15 cellular contexts compared by ENCODE assay signal in the genomic region with DNA sequence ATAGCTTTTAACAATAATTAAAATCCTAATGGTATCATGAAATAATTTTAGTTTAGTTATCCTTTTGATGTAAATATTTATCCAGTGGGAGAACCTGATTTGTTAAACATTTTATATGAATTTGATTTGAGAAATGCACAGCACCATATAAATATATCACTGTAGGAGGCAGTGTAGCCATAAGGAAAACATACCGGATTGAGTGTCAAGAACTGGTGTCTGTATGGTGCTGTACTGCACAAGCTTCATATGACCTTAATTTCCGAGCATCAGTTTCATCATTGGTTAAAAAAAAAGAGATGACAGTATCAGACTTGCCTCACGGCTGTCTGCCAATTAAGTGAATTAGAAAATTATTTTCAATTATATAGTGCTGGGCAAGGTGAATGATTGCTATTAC.
DNase-seq lines count a peak whose midpoint lies in the region; ATAC-seq and TF ChIP-seq lines count a peak whose summit lies in the region.
"Had no signal": no experiment of that assay in that cellular context is flagged by ENCODE, and none has a peak within 500 bp of the region (broad histone marks: within the 10 kb centered on the region; RNA-seq: fewer than 3 reads in every experiment).

No MANE protein-coding gene starts in this region.

- H3K4me1 Mint-ChIP-seq in activated CD8-positive, alpha-beta T cell treated with anti-CD3 and anti-CD28 coated beads, Interleukin-2, amount 10 ng/mL, durations not matched to agents 7 days and 5 days (ENCODE audit: low read depth), result no peaks in the 10 kb centered on the region
- H3K4me1 Mint-ChIP-seq: B cell had no signal

- no peak for ATAC-seq in GM18868 (IDR thresholded peaks at IDR 0.05; ENCODE audit: unreplicated experiment)
- ATAC-seq in activated CD8-positive, alpha-beta T cell treated with anti-CD3 and anti-CD28 coated beads, Interleukin-2, amount 10 ng/mL, durations not matched to agents 7 days and 5 days, result no peak
- ATAC-seq: activated CD4-positive, CD25-positive, alpha-beta regulatory T cell treated with anti-CD3 and anti-CD28 coated beads, Interleukin-2, amount 50 U/mL, for 24 hours; gastroesophageal sphincter; mucosa of descending colon had no signal

- H3K4me3 Mint-ChIP-seq in activated CD8-positive, alpha-beta T cell treated with anti-CD3 and anti-CD28 coated beads, Interleukin-2, amount 10 ng/mL, durations not matched to agents 7 days and 5 days, result no peak overlapping the region
- H3K4me3 Mint-ChIP-seq: B cell had no signal

- no peaks in the 10 kb centered on the region for H3K9me3 ChIP-seq in HEK293 (ENCODE audit: control insufficient read depth, insufficient read depth, low read depth, low read length)
- no peaks in the 10 kb centered on the region for H3K9me3 ChIP-seq in tibial artery
- H3K9me3 ChIP-seq: adrenal gland, gastroesophageal sphincter, mucosa of descending colon had no signal

- no peaks in the 10 kb centered on the region for H3K9me3 Mint-ChIP-seq in activated CD8-positive, alpha-beta T cell treated with anti-CD3 and anti-CD28 coated beads, Interleukin-2, amount 10 ng/mL, durations not matched to agents 7 days and 5 days (ENCODE audit: insufficient read depth)

- H3K27me3 Mint-ChIP-seq in activated CD8-positive, alpha-beta T cell treated with anti-CD3 and anti-CD28 coated beads, Interleukin-2, amount 10 ng/mL, durations not matched to agents 7 days and 5 days (ENCODE audit: low read depth), result no peaks in the 10 kb centered on the region
- H3K27me3 Mint-ChIP-seq: B cell had no signal

- intact Hi-C loops in tibial artery (cut with DNase I; ENCODE audit: low total_unique reads), result no loop called here

- no peaks in the 10 kb centered on the region for H3K36me3 Mint-ChIP-seq in activated CD8-positive, alpha-beta T cell treated with anti-CD3 and anti-CD28 coated beads, Interleukin-2, amount 10 ng/mL, durations not matched to agents 7 days and 5 days (ENCODE audit: low read depth)

- no peaks in the 10 kb centered on the region for H3K27me3 ChIP-seq in tibial artery
- H3K27me3 ChIP-seq: adrenal gland, gastroesophageal sphincter had no signal

- no peak overlapping the region for H3K4me3 ChIP-seq in HEK293 (ENCODE audit: low read depth, low read length)
- no peak overlapping the region for H3K4me3 ChIP-seq in tibial artery
- H3K4me3 ChIP-seq: adrenal gland, gastroesophageal sphincter, GM23248, mucosa of descending colon had no signal

- DNase-seq in NCI-H1694 (lab: John Stamatoyannopoulos, UW) (peak; percentile 62), dermis microvascular lymphatic vessel endothelial cell (ENCODE audit: low read depth in 2 of 2) (peak; percentile 27 to 31), pons (ENCODE audit: low spot score) (peak; percentile 71), tibial artery (no peak)
- DNase-seq in activated CD8-positive, alpha-beta T cell treated with anti-CD3 and anti-CD28 coated beads, Interleukin-2, amount 10 ng/mL, durations not matched to agents 7 days and 5 days, result no peak
- DNase-seq: adrenal gland, cerebellar nuclear complex, GM23248, mucosa of descending colon, NCI-H345 had no signal

- POLR2A ChIA-PET in HEK293 (lab: Yijun Ruan, JAX), result no interaction called here
- POLR2A ChIA-PET in activated CD8-positive, alpha-beta T cell treated with anti-CD3 and anti-CD28 coated beads, Interleukin-2, amount 10 ng/mL, durations not matched to agents 7 days and 5 days (lab: Charles Lee), result no interaction called here

- H3K4me1 ChIP-seq in HEK293 (ENCODE audit: control insufficient read depth, insufficient read depth, low read length), result peaks cover 26% of the 10 kb centered on the region
- H3K4me1 ChIP-seq in tibial artery, result no peaks in the 10 kb centered on the region
- H3K4me1 ChIP-seq: adrenal gland had no signal

- H3K27ac ChIP-seq in HEK293 (ENCODE audit: extremely low read depth, low read depth, low read length), result no peak overlapping the region
- no peak overlapping the region for H3K27ac ChIP-seq in tibial artery
- H3K27ac ChIP-seq: adrenal gland, gastroesophageal sphincter, GM23248 had no signal

- H3K27ac Mint-ChIP-seq in activated CD8-positive, alpha-beta T cell treated with anti-CD3 and anti-CD28 coated beads, Interleukin-2, amount 10 ng/mL, durations not matched to agents 7 days and 5 days, result no peak overlapping the region
- H3K27ac Mint-ChIP-seq: B cell had no signal

- CTCF ChIA-PET in HEK293 (lab: Yijun Ruan, JAX), result interaction anchor here (0.6 to 2.2 kb wide), 2 partner anchors 72 to 178 kb away, joined by 5 to 11 read pairs; a partner anchor contains a TSS
- CTCF ChIA-PET in activated CD8-positive, alpha-beta T cell treated with anti-CD3 and anti-CD28 coated beads, Interleukin-2, amount 10 ng/mL, durations not matched to agents 7 days and 5 days (lab: Charles Lee), result no interaction called here

- H3K36me3 ChIP-seq in HEK293 (ENCODE audit: control insufficient read depth in 2 of 2, insufficient read depth in 1 of 2, low read length in 2 of 2), result no peaks in the 10 kb centered on the region
- H3K36me3 ChIP-seq in tibial artery, result no peaks in the 10 kb centered on the region
- H3K36me3 ChIP-seq: adrenal gland, gastroesophageal sphincter had no signal

- TF ChIP-seq CTCF in HEK293 (tag by site-specific recombination; IDR thresholded peaks at IDR 0.05) (no peak), tibial artery (IDR thresholded peaks at IDR 0.05) (no peak)

TF ChIP-seq in HEK293, 187 proteins besides CTCF, POLR2A, EP300 and RAD21:
- TF ChIP-seq, protein P1, sequence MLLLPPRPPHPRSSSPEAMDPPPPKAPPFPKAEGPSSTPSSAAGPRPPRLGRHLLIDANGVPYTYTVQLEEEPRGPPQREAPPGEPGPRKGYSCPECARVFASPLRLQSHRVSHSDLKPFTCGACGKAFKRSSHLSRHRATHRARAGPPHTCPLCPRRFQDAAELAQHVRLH (tag by site-specific recombination; IDR thresholded peaks at IDR 0.05), result no peak
- TF ChIP-seq ZNF785 (tag by site-specific recombination; IDR thresholded peaks at IDR 0.05), result no peak
- TF ChIP-seq ZNF654 (tag by site-specific recombination; IDR thresholded peaks at IDR 0.05; ENCODE audit: low read depth), result peak; percentile 45

Comparison
In these comparisons a context has a peak if more than half of its experiments do, and no peak if none do; other contexts are left out.
1. DNase-seq: peak in NCI-H1694 (single experiment), dermis microvascular lymphatic vessel endothelial cell (2 of 2) and pons (single experiment); none in activated CD8-positive, alpha-beta T cell treated with anti-CD3 and anti-CD28 coated beads, Interleukin-2, amount 10 ng/mL, durations not matched to agents 7 days and 5 days (single experiment) and tibial artery (0 of 2).